ENCODE assay signal across 17 cellular contexts in genomic region chr21:43195131-43196021, GRCh38. TPM values are rescaled to one million over a fixed set of nuclear protein-coding genes. Genes with fewer than 3 reads are reported as not detected.
DNase-seq lines count a peak whose midpoint lies in the region; ATAC-seq, FAIRE-seq and TF ChIP-seq lines count a peak whose summit lies in the region.
"Had no signal": no experiment of that assay in that cellular context is flagged by ENCODE, and none has a peak within 500 bp of the region (broad histone marks: within the 10 kb centered on the region; RNA-seq: fewer than 3 reads in every experiment).

No MANE protein-coding gene starts in this region.

- H3K79me2 ChIP-seq in H1 (ENCODE audit: control insufficient read depth in 1 of 2, insufficient read depth in 2 of 2, low read length in 2 of 2), result no peaks in the 10 kb centered on the region

- H3K4me1 ChIP-seq in H1 (replicated peaks in 1 of 4; ENCODE audit: control insufficient read depth in 3 of 4, insufficient read depth in 4 of 4, low read length in 3 of 4) (peaks cover 0 to 5% (median 0%) of the 10 kb centered on the region in 4 experiments; a peak in 1 of 7 replicates), mesenchymal stem cell (ENCODE audit: control insufficient read depth, insufficient read depth, low read depth, low read length) (peaks cover 39% of the 10 kb centered on the region), skeletal muscle tissue (ENCODE audit: control insufficient read depth in 3 of 3, insufficient read depth in 3 of 3, low read length in 3 of 3) (peaks cover 26 to 32% (median 30%) of the 10 kb centered on the region in 3 donors)

- H3K27me3 ChIP-seq in H1 (replicated peaks in 1 of 4; ENCODE audit: control insufficient read depth in 3 of 4, extremely low read depth in 1 of 4, insufficient read depth in 3 of 4, low read length in 3 of 4), result no peaks in the 10 kb centered on the region
- peaks cover 0 to 21% of the 10 kb centered on the region in 2 experiments for H3K27me3 ChIP-seq in mesenchymal stem cell (ENCODE audit: control insufficient read depth in 1 of 2, insufficient read depth in 1 of 2, low read length in 2 of 2)
- peaks cover 36 to 64% (median 37%) of the 10 kb centered on the region in 3 donors for H3K27me3 ChIP-seq in skeletal muscle tissue (ENCODE audit: control insufficient read depth in 3 of 3, insufficient read depth in 3 of 3, low read length in 3 of 3)

- H3K18ac ChIP-seq in H1 (ENCODE audit: extremely low read depth, low read length) (no peak overlapping the region; the same call in 1 of the 2 replicates), mesenchymal stem cell (ENCODE audit: low read depth in 1 of 2, low read length in 2 of 2) (peak overlapping the region; percentile 88 to 95)

- H2BK120ac ChIP-seq in H1 (replicated peaks; ENCODE audit: low read depth, low read length), result no peak overlapping the region
- peak overlapping the region; percentile 90 for H2BK120ac ChIP-seq in mesenchymal stem cell (ENCODE audit: low read depth, low read length)

- H3K9ac ChIP-seq in H1 (replicated peaks in 1 of 4; ENCODE audit: extremely low read depth in 1 of 4, low read depth in 3 of 4, low read length in 3 of 4) (no peak overlapping the region), mesenchymal stem cell (ENCODE audit: low read length) (peak overlapping the region; percentile 19), skeletal muscle tissue (ENCODE audit: low read depth in 1 of 3, low read length in 3 of 3) (peak overlapping the region in 1 of 3 donors; percentile 51)

- H2BK20ac ChIP-seq in H1 (ENCODE audit: low read length), result no peak overlapping the region

- H4K8ac ChIP-seq in H1 (ENCODE audit: extremely low read depth, insufficient read depth, low read length), result peak overlapping the region; percentile 53
- peak overlapping the region; percentile 82 for H4K8ac ChIP-seq in mesenchymal stem cell (ENCODE audit: low read length)

- H4K20me1 ChIP-seq in H1 (replicated peaks in 1 of 2; ENCODE audit: control insufficient read depth in 1 of 2, insufficient read depth in 2 of 2, low read length in 2 of 2), result no peaks in the 10 kb centered on the region

- H3K4ac ChIP-seq in H1 (replicated peaks; ENCODE audit: insufficient read length, low read depth, low read length) (no peak overlapping the region), mesenchymal stem cell (ENCODE audit: low read depth in 1 of 2, low read length in 2 of 2) (peak overlapping the region; percentile 59 to 91)

- POLR2A ChIA-PET in RWPE1 (lab: Yijun Ruan, JAX; ENCODE audit: low non-redundant PET) (no interaction called here), H1 (lab: Charles Lee; ENCODE audit: partially characterized antibody) (no interaction called here)

- H3K27ac ChIP-seq in RWPE1, result peak overlapping the region; percentile 99
- H3K27ac ChIP-seq in H1 (ENCODE audit: low read depth, low read length), result no peak overlapping the region
- peak overlapping the region; percentile 65 for H3K27ac ChIP-seq in mesenchymal stem cell (ENCODE audit: low read length, poor library complexity, severe bottlenecking)
- H3K27ac ChIP-seq in skeletal muscle tissue (ENCODE audit: low read depth, low read length), result peak overlapping the region; percentile 40

- no peak overlapping the region for H4K91ac ChIP-seq in H1 (replicated peaks; ENCODE audit: insufficient read length, low read length)
- peak overlapping the region; percentile 98 for H4K91ac ChIP-seq in mesenchymal stem cell (ENCODE audit: low read length)

- ATAC-seq in GM21515 (IDR thresholded peaks at IDR 0.05; ENCODE audit: unreplicated experiment), result no peak
- ATAC-seq in HG03520 (IDR thresholded peaks at IDR 0.05; ENCODE audit: unreplicated experiment), result no peak
- ATAC-seq: activated T-cell treated with anti-CD3 and anti-CD28 coated beads, Interleukin-2, amount 50 U/mL, for 4 hours had no signal

- H3K14ac ChIP-seq in H1 (ENCODE audit: insufficient read length), result no peak overlapping the region
- peak overlapping the region in 1 of 2 experiments; percentile 37 for H3K14ac ChIP-seq in mesenchymal stem cell (ENCODE audit: low read length in 2 of 2)

- H3K23ac ChIP-seq in H1 (ENCODE audit: insufficient read length) (no peak overlapping the region), mesenchymal stem cell (ENCODE audit: low read length in 2 of 2) (no peak overlapping the region)

- TF ChIP-seq EP300 in H1 (IDR thresholded peaks at IDR 0.05; ENCODE audit: borderline replicate concordance in 1 of 2, low read depth in 2 of 2, low read length in 2 of 2), result no peak

- no peak for TF ChIP-seq CTCF in RWPE1 (conservative IDR thresholded peaks at IDR 0.05; ENCODE audit: low read depth)
- no peak for TF ChIP-seq CTCF in H1 (IDR thresholded peaks at IDR 0.05; ENCODE audit: control extremely low read depth in 1 of 3, insufficient read depth in 1 of 3, low read depth in 1 of 3, low read length in 3 of 3)

- H3K9me3 ChIP-seq in H1 (ENCODE audit: insufficient read depth in 2 of 2, low read depth in 1 of 2, low read length in 1 of 2) (no peaks in the 10 kb centered on the region), mesenchymal stem cell (ENCODE audit: control insufficient read depth, low read length) (peaks cover 14% of the 10 kb centered on the region), skeletal muscle tissue (ENCODE audit: control insufficient read depth in 3 of 3, low read length in 3 of 3) (no peaks in the 10 kb centered on the region)

- no peak overlapping the region for H3K56ac ChIP-seq in H1 (replicated peaks; ENCODE audit: insufficient read length, low read depth, low read length)

- no peaks in the 10 kb centered on the region for H3K36me3 ChIP-seq in H1 (ENCODE audit: control insufficient read depth in 2 of 4, insufficient read depth in 4 of 4, low read length in 3 of 4)
- no peaks in the 10 kb centered on the region for H3K36me3 ChIP-seq in mesenchymal stem cell (ENCODE audit: control insufficient read depth in 1 of 2, insufficient read depth in 2 of 2, low read depth in 1 of 2, low read length in 2 of 2)
- no peaks in the 10 kb centered on the region for H3K36me3 ChIP-seq in skeletal muscle tissue (ENCODE audit: control insufficient read depth in 3 of 3, insufficient read depth in 3 of 3, low read length in 3 of 3)

- H3K4me2 ChIP-seq in H1 (ENCODE audit: insufficient read depth in 1 of 2, low read depth in 2 of 2, low read length in 2 of 2), result no peak overlapping the region
- H3K4me2 ChIP-seq in mesenchymal stem cell (ENCODE audit: low read length, poor library complexity, severe bottlenecking), result peak overlapping the region; percentile 23

- 87% methylated on average over 30 of the region's 32 CpGs; no CpG with 5 or more reads in 1 of the 2 experiments for WGBS in H1 (ENCODE audit: extremely low coverage in 1 of 2, insufficient coverage in 1 of 2, insufficient read length in 1 of 2, insufficient replicate concordance in 2 of 2, low coverage in 1 of 2, low lambda C conversion rate in 2 of 2, missing lambda C conversion rate in 1 of 2), 2 experiments
- WGBS in mesenchymal stem cell, result 27% methylated on average over 32 of the region's 32 CpGs

- peaks cover 4% of the 10 kb centered on the region; the same call in 1 of the 2 replicates for H3K23me2 ChIP-seq in H1 (ENCODE audit: low read depth, low read length)

- no peak for TF ChIP-seq POLR2A in H1 (IDR thresholded peaks at IDR 0.05; ENCODE audit: control extremely low read depth in 1 of 2, low read depth in 2 of 2, low read length in 2 of 2)

- no peak overlapping the region for H3K4me3 ChIP-seq in H1 (ENCODE audit: extremely low read depth in 1 of 4, insufficient read depth in 2 of 4, low read depth in 3 of 4, low read length in 4 of 4)
- peak overlapping the region; percentile 3 to 12 for H3K4me3 ChIP-seq in mesenchymal stem cell (ENCODE audit: insufficient read depth in 1 of 2, low read depth in 1 of 2, low read length in 2 of 2)
- peak overlapping the region in 1 of 3 donors; percentile 23 for H3K4me3 ChIP-seq in skeletal muscle tissue (ENCODE audit: low read length in 3 of 3)
- H3K4me3 ChIP-seq: GM12878 had no signal

- no peaks in the 10 kb centered on the region for H3K79me1 ChIP-seq in H1 (ENCODE audit: low read depth, low read length)
- peaks cover 6% of the 10 kb centered on the region for H3K79me1 ChIP-seq in mesenchymal stem cell (replicated peaks; ENCODE audit: low read length, poor library complexity, severe bottlenecking)

- H2BK5ac ChIP-seq in H1 (ENCODE audit: low read depth, low read length), result no peak overlapping the region
- no peak overlapping the region for H2BK5ac ChIP-seq in mesenchymal stem cell (ENCODE audit: low read depth, low read length, poor library complexity, severe bottlenecking)

- no peak overlapping the region for H2AFZ ChIP-seq in H1 (ENCODE audit: low read length)
- peak overlapping the region; percentile 34 for H2AFZ ChIP-seq in mesenchymal stem cell (ENCODE audit: low read depth, low read length)

- CTCF ChIA-PET in RWPE1 (lab: Yijun Ruan, JAX), result no interaction called here
- CTCF ChIA-PET in H1 (lab: Charles Lee; ENCODE audit: partially characterized antibody), result interaction anchor here (0.5 to 0.8 kb wide), 2 partner anchors 97 to 1052 kb away, joined by 3 read pairs; no protein-coding TSS in a partner anchor

- H2AK5ac ChIP-seq in H1 (ENCODE audit: low read depth, low read length) (no peak overlapping the region), mesenchymal stem cell (ENCODE audit: low read length, severe bottlenecking) (peak overlapping the region; percentile 31)

- H2BK12ac ChIP-seq in H1 (ENCODE audit: low read depth, low read length) (no peak overlapping the region), mesenchymal stem cell (ENCODE audit: low read length in 2 of 2) (peak overlapping the region; percentile 82 to 92)

- H4K5ac ChIP-seq in H1 (ENCODE audit: insufficient read length, low read depth, low read length), result no peak overlapping the region

- H2BK15ac ChIP-seq in H1 (ENCODE audit: low read length) (no peak overlapping the region), mesenchymal stem cell (ENCODE audit: low read depth, poor library complexity, severe bottlenecking) (peak overlapping the region; percentile 77)

- FAIRE-seq in H1 (lab: Jason Lieb, UNC), result no peak
- FAIRE-seq: colon, GM12878 had no signal

- no peak for DNase-seq in RWPE1 (ENCODE audit: low spot score)
- DNase-seq in H1 (ENCODE audit: low read depth in 1 of 2, low spot score in 2 of 2), result no peak
- peak; percentile 74 for DNase-seq in mesenchymal stem cell
- no peak for DNase-seq in NCI-H2107 treated with DMSO at 0.1 percent for 48 hours (lab: John Stamatoyannopoulos, UW; ENCODE audit: unreplicated experiment)
- no peak for DNase-seq in GOT3 (lab: John Stamatoyannopoulos, UW)
- DNase-seq: activated T-cell treated with anti-CD3 and anti-CD28 coated beads, Interleukin-2, amount 50 U/mL, for 4 hours; NCI-H1694 treated with DMSO at 0.1 percent for 48 hours; stimulated activated CD4-positive, alpha-beta T cell treated with anti-CD3 and anti-CD28 coated beads, Interleukin-4, amount 100 ng/mL, for 24 hours; T1000 had no signal

- TF ChIP-seq RAD21 in H1 (IDR thresholded peaks at IDR 0.05 in 1 of 2, conservative IDR thresholded peaks at IDR 0.05 in 1 of 2; ENCODE audit: low read depth in 2 of 2, low read length in 2 of 2), result no peak

RNA-seq across cellular contexts. Expression of gene CRYAA, which starts 26.6 kb away (rescaled TPM):
- total RNA-seq in H1 (2021; fragmentation: NEBNext Ultra II Directional; extraction: Animal tissue kit (Norgen Biotek cat#: 25700)), result not detected in 2 replicates
- not detected in 2 replicates for polyA plus RNA-seq in H1 (2011; rRNA removed)
- polyA plus RNA-seq in H1 (2011; cell fraction: cytosol; rRNA removed), result not detected
- polyA plus RNA-seq in H1 (2011; cell fraction: nucleus; rRNA removed), result not detected
- 0.44 TPM in 1 of 4 replicates, not detected in the others for polyA plus RNA-seq in H1 (2012, experiment 1 of 2)
- 1.0 TPM for polyA plus RNA-seq in H1 (2012, experiment 2 of 2)
- polyA plus RNA-seq in H1 (2013, experiment 1 of 2), result not detected
- polyA plus RNA-seq in H1 (2013, experiment 2 of 2), result not detected
- not detected in 2 replicates for polyA minus RNA-seq in H1 (2011; rRNA and poly(A)+ RNA removed)
- polyA minus RNA-seq in H1 (2011; cell fraction: cytosol; rRNA and poly(A)+ RNA removed), result not detected
- not detected for polyA minus RNA-seq in H1 (2011; cell fraction: nucleus; rRNA and poly(A)+ RNA removed)
- not detected for polyA plus RNA-seq in mesenchymal stem cell (2013, experiment 1 of 2)
- polyA plus RNA-seq in mesenchymal stem cell (2013, experiment 2 of 2), result not detected
- total RNA-seq in skeletal muscle tissue, result not detected
- total RNA-seq: activated T-cell treated with anti-CD3 and anti-CD28 coated beads, Interleukin-2, amount 50 U/mL, for 4 hours; Caco-2; glomerular endothelial cell; GM12878; temporal lobe had no signal
- polyA plus RNA-seq: GM12878 had no signal

Comparison
In these comparisons a context has a peak if more than half of its experiments do, and no peak if none do; other contexts are left out.
1. H3K4me3 ChIP-seq: peak in mesenchymal stem cell (2 of 2); none in H1 (0 of 4).